In the genomic region with DNA sequence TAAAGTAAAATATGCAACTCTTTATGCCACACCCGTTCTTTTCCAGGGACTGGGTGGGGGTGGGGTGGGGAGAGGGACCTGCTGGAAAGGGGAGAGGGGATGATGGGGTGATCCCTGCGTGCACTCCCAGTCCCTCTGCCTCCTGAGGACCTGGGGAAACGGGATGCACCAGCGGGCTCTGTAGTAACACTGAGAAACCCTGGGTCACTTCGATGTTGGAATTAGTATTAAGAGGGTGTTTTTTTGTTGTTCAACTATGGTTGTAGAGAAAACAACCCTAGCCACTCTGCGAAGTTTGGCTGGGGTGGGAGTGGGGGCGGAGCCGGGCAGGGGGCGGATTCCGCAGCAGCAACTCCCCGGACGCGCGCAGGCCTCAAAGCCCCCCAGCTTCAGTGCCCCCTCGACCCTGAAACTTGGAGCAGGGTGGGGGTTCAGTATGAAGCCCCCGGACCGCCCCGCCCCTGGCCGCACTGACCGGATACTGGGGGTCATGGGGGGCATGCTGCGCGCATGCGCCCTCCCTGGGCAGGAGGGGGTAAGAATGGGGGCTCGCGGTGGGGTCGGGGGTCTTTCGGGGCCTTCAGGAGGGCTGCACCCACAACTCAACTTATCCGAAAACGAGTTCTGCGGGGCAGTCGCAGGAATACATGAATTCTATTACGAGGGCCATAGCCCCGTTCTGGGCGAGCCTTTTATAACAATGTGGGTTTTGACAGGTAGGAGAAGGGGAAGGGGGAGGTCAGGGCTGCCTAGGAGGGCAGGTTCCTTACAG, we compare ENCODE assay signal across 8 cellular contexts. TPM values are rescaled to one million over a fixed set of nuclear protein-coding genes. Genes with fewer than 3 reads are reported as not detected.
DNase-seq lines count a peak whose midpoint lies in the region; ATAC-seq and TF ChIP-seq lines count a peak whose summit lies in the region.

No MANE protein-coding gene starts in this region.

- H3K27me3 Mint-ChIP-seq in CD4-positive, alpha-beta T cell: peaks cover 38% of the 10 kb centered on the region
- peaks cover 12% of the 10 kb centered on the region for H3K27me3 Mint-ChIP-seq in activated CD8-positive, alpha-beta T cell treated with anti-CD3 and anti-CD28 coated beads for 36 hours

- H3K4me3 Mint-ChIP-seq in CD4-positive, alpha-beta T cell: peak overlapping the region; percentile 86
- H3K4me3 Mint-ChIP-seq in activated CD8-positive, alpha-beta T cell treated with anti-CD3 and anti-CD28 coated beads for 36 hours: peak overlapping the region; percentile 70

- no peak for ATAC-seq in CD4-positive, alpha-beta T cell (ENCODE audit: poor library complexity)
- ATAC-seq in activated CD8-positive, alpha-beta T cell treated with anti-CD3 and anti-CD28 coated beads for 36 hours: no peak
- peak in 5 of 8 donors; percentile 4 to 45 (median 26) for ATAC-seq in heart right ventricle
- no peak for ATAC-seq in omental fat pad (ENCODE audit: low FRiP score)
- no peak for ATAC-seq in GM18867 (IDR thresholded peaks at IDR 0.05; ENCODE audit: unreplicated experiment)

- no peak for TF ChIP-seq CTCF in CD4-positive, alpha-beta T cell (IDR thresholded peaks at IDR 0.05)
- no peak for TF ChIP-seq CTCF in activated CD8-positive, alpha-beta T cell treated with anti-CD3 and anti-CD28 coated beads for 36 hours (IDR thresholded peaks at IDR 0.05)
- TF ChIP-seq CTCF in heart right ventricle (IDR thresholded peaks at IDR 0.05) (no peak), ovary (IDR thresholded peaks at IDR 0.05) (no peak), omental fat pad (IDR thresholded peaks at IDR 0.05) (no peak)

- DNase-seq in CD4-positive, alpha-beta T cell: no peak
- no peak for DNase-seq in activated CD8-positive, alpha-beta T cell treated with anti-CD3 and anti-CD28 coated beads for 36 hours
- DNase-seq in heart right ventricle (peak; percentile 57 to 68), ovary (peak; percentile 66 to 81 (median 74)), omental fat pad (ENCODE audit: low spot score) (no peak), dermis blood vessel endothelial cell (no peak), KG1 (lab: John Stamatoyannopoulos, UW) (no peak)

- H3K4me3 ChIP-seq in heart right ventricle (peak overlapping the region in 9 of 10 donors; percentile 57 to 80 (median 68)), ovary (peak overlapping the region; percentile 68)

- no peaks in the 10 kb centered on the region for H3K9me3 ChIP-seq in CD4-positive, alpha-beta T cell (ENCODE audit: control insufficient read depth, low read length)
- H3K9me3 ChIP-seq in heart right ventricle: no peaks in the 10 kb centered on the region
- no peaks in the 10 kb centered on the region for H3K9me3 ChIP-seq in ovary

- no peaks in the 10 kb centered on the region for H3K9me3 Mint-ChIP-seq in CD4-positive, alpha-beta T cell
- H3K9me3 Mint-ChIP-seq in activated CD8-positive, alpha-beta T cell treated with anti-CD3 and anti-CD28 coated beads for 36 hours: no peaks in the 10 kb centered on the region

- no peak overlapping the region for H3K27ac ChIP-seq in CD4-positive, alpha-beta T cell (ENCODE audit: low read depth, low read length)
- H3K27ac ChIP-seq in heart right ventricle: peak overlapping the region; percentile 69 to 92 (median 85)
- peak overlapping the region; percentile 56 to 84 for H3K27ac ChIP-seq in ovary

- peaks cover 13% of the 10 kb centered on the region for H3K36me3 Mint-ChIP-seq in CD4-positive, alpha-beta T cell (ENCODE audit: low read depth)
- H3K36me3 Mint-ChIP-seq in activated CD8-positive, alpha-beta T cell treated with anti-CD3 and anti-CD28 coated beads for 36 hours (ENCODE audit: low read depth): no peaks in the 10 kb centered on the region

- 25 to 27% methylated on average over 33 to 34 of the region's 34 CpGs for WGBS in heart right ventricle, 2 donors
- 8 to 9% (median 8%) methylated on average over 34 of the region's 34 CpGs for WGBS in ovary, 3 donors

- peaks cover 26% of the 10 kb centered on the region for H3K4me1 Mint-ChIP-seq in CD4-positive, alpha-beta T cell (ENCODE audit: low read depth)
- H3K4me1 Mint-ChIP-seq in activated CD8-positive, alpha-beta T cell treated with anti-CD3 and anti-CD28 coated beads for 36 hours (ENCODE audit: low read depth): peaks cover 20% of the 10 kb centered on the region

- H3K27me3 ChIP-seq in CD4-positive, alpha-beta T cell (ENCODE audit: control insufficient read depth, insufficient read depth, low read length): peaks cover 26% of the 10 kb centered on the region
- H3K27me3 ChIP-seq in heart right ventricle (peaks cover 0 to 56% (median 0%) of the 10 kb centered on the region in 7 donors), ovary (no peaks in the 10 kb centered on the region)

- POLR2A ChIA-PET in CD4-positive, alpha-beta T cell (lab: Charles Lee): interaction anchor here (0.5 to 0.6 kb wide), 2 partner anchors 195 to 926 kb away, joined by 3 read pairs; no protein-coding TSS in a partner anchor
- POLR2A ChIA-PET in activated CD8-positive, alpha-beta T cell treated with anti-CD3 and anti-CD28 coated beads for 36 hours (lab: Charles Lee): interaction anchor here (0.7 to 3.7 kb wide), 4 partner anchors 10 to 93 kb away, joined by 3 to 18 read pairs (median 4); a partner anchor contains a TSS

- CTCF ChIA-PET in CD4-positive, alpha-beta T cell (lab: Charles Lee): no interaction called here
- CTCF ChIA-PET in activated CD8-positive, alpha-beta T cell treated with anti-CD3 and anti-CD28 coated beads for 36 hours (lab: Charles Lee): interaction anchor here (1.0 to 8.0 kb wide), 5 partner anchors 10 to 101 kb away, joined by 3 to 60 read pairs (median 8); no protein-coding TSS in a partner anchor

- no peak overlapping the region for H3K27ac Mint-ChIP-seq in CD4-positive, alpha-beta T cell
- H3K27ac Mint-ChIP-seq in activated CD8-positive, alpha-beta T cell treated with anti-CD3 and anti-CD28 coated beads for 36 hours: no peak overlapping the region

- intact Hi-C loops in CD4-positive, alpha-beta T cell (cut with DNase I, micrococcal nuclease): no loop called here
- intact Hi-C loops in activated CD8-positive, alpha-beta T cell treated with anti-CD3 and anti-CD28 coated beads for 36 hours (cut with micrococcal nuclease): no loop called here
- intact Hi-C loops in heart right ventricle (cut with DNase I) (no loop called here), ovary (cut with DNase I) (loop anchor here in 1 of 4 donors (5.0 kb wide), 1 partner anchor 88 kb away; a partner anchor contains a TSS)

- no peak for TF ChIP-seq EP300 in ovary (IDR thresholded peaks at IDR 0.05)

- no peak for TF ChIP-seq POLR2A in ovary (IDR thresholded peaks at IDR 0.05)

- H3K36me3 ChIP-seq in heart right ventricle: peaks cover 0 to 36% (median 0%) of the 10 kb centered on the region in 9 donors
- no peaks in the 10 kb centered on the region for H3K36me3 ChIP-seq in ovary

- H3K4me1 ChIP-seq in heart right ventricle (peaks cover 0 to 89% (median 41%) of the 10 kb centered on the region in 9 donors), ovary (ENCODE audit: insufficient read depth) (peaks cover 3% of the 10 kb centered on the region)

RNA-seq across cellular contexts. Expression of a gene that starts 1.3 kb away (rescaled TPM):
- under 1 TPM; 0.25 to 0.27 TPM for total RNA-seq in CD4-positive, alpha-beta T cell
- total RNA-seq in activated CD8-positive, alpha-beta T cell treated with anti-CD3 and anti-CD28 coated beads for 36 hours: 1 to 10 TPM; 1.1 to 1.2 TPM
- 10 to 100 TPM in 3 of 10 donors, 1 to 10 TPM in 7; 5.0 to 17.6 (median 7.5) TPM for total RNA-seq in heart right ventricle
- 10 to 100 TPM; 13.1 to 49.2 TPM for polyA plus RNA-seq in heart right ventricle
- total RNA-seq in ovary: 10 to 100 TPM; 22.1 to 48.4 (median 37.1) TPM
- 10 to 100 TPM; 47.4 to 48.8 TPM for polyA plus RNA-seq in ovary
- total RNA-seq in omental fat pad: 10 to 100 TPM; 14.7 to 28.8 (median 20.0) TPM
- total RNA-seq in dermis blood vessel endothelial cell: 0.68 and 0.74 TPM in 2 replicates

RNA-seq across cellular contexts. Expression of a gene that starts 5.3 kb away (rescaled TPM):
- 10 to 100 TPM; 28.6 to 29.4 TPM for total RNA-seq in CD4-positive, alpha-beta T cell
- 10 to 100 TPM; 13.7 to 15.1 TPM for total RNA-seq in activated CD8-positive, alpha-beta T cell treated with anti-CD3 and anti-CD28 coated beads for 36 hours
- total RNA-seq in heart right ventricle (10 to 100 TPM; 16.9 to 30.2 (median 22.2) TPM), ovary (10 to 100 TPM; 50.0 to 75.2 (median 57.8) TPM), omental fat pad (10 to 100 TPM in 3 of 4 donors, 1 to 10 TPM in 1; 8.0 to 21.7 (median 13.3) TPM), dermis blood vessel endothelial cell (1.9 and 2.4 TPM in 2 replicates)
- polyA plus RNA-seq in heart right ventricle (10 to 100 TPM; 20.9 to 58.2 TPM), ovary (10 to 100 TPM; 37.9 to 56.2 TPM)

RNA-seq across cellular contexts. Expression of a gene that starts 19.0 kb away (rescaled TPM):
- 10 to 100 TPM; 15.1 to 17.3 TPM for total RNA-seq in CD4-positive, alpha-beta T cell
- total RNA-seq in activated CD8-positive, alpha-beta T cell treated with anti-CD3 and anti-CD28 coated beads for 36 hours: 10 to 100 TPM; 10.7 to 12.3 TPM
- total RNA-seq in heart right ventricle: 10 to 100 TPM in 9 of 10 donors, 1 to 10 TPM in 1; 9.6 to 17.2 (median 14.7) TPM
- 10 to 100 TPM in 1 of 2 donors, 1 to 10 TPM in 1; 5.8 to 13.6 TPM for polyA plus RNA-seq in heart right ventricle
- 10 to 100 TPM; 16.9 to 30.4 (median 21.2) TPM for total RNA-seq in ovary
- 10 to 100 TPM; 13.1 to 42.0 TPM for polyA plus RNA-seq in ovary
- total RNA-seq in omental fat pad: 10 to 100 TPM; 16.9 to 21.3 (median 17.6) TPM
- total RNA-seq in dermis blood vessel endothelial cell: 10.2 and 15.4 TPM in 2 replicates

RNA-seq across cellular contexts. Expression of a gene that starts 23.0 kb away (rescaled TPM):
- total RNA-seq in CD4-positive, alpha-beta T cell: not detected
- total RNA-seq in activated CD8-positive, alpha-beta T cell treated with anti-CD3 and anti-CD28 coated beads for 36 hours: 1 to 10 TPM in 1 of 2 experiments, under 1 TPM in 1; 0.61 to 1.4 TPM
- total RNA-seq in heart right ventricle (1 to 10 TPM; 2.0 to 9.3 (median 5.5) TPM), ovary (1 to 10 TPM in 1 of 7 donors, under 1 TPM in 6; 0.28 to 1.5 (median 0.56) TPM), omental fat pad (1 to 10 TPM in 2 of 4 donors, under 1 TPM in 2; 0.36 to 3.0 (median 1.0) TPM), dermis blood vessel endothelial cell (0.14 TPM in 1 of 2 replicates, not detected in the other)
- polyA plus RNA-seq in heart right ventricle (1 to 10 TPM; 2.4 to 5.3 TPM), ovary (1 to 10 TPM in 1 of 2 donors, under 1 TPM in 1; 0.22 to 1.3 TPM)

Comparison
In these comparisons a context has a peak if more than half of its experiments do, and no peak if none do; other contexts are left out.
1. ATAC-seq: peak in heart right ventricle (5 of 8); none in CD4-positive, alpha-beta T cell (single experiment), activated CD8-positive, alpha-beta T cell treated with anti-CD3 and anti-CD28 coated beads for 36 hours (single experiment), omental fat pad (single experiment) and GM18867 (single experiment).
2. DNase-seq: peak in heart right ventricle (2 of 2) and ovary (5 of 5); none in CD4-positive, alpha-beta T cell (0 of 10), activated CD8-positive, alpha-beta T cell treated with anti-CD3 and anti-CD28 coated beads for 36 hours (single experiment), omental fat pad (single experiment), dermis blood vessel endothelial cell (single experiment) and KG1 (single experiment).